27 cellular contexts compared by ENCODE assay signal in the genomic region with DNA sequence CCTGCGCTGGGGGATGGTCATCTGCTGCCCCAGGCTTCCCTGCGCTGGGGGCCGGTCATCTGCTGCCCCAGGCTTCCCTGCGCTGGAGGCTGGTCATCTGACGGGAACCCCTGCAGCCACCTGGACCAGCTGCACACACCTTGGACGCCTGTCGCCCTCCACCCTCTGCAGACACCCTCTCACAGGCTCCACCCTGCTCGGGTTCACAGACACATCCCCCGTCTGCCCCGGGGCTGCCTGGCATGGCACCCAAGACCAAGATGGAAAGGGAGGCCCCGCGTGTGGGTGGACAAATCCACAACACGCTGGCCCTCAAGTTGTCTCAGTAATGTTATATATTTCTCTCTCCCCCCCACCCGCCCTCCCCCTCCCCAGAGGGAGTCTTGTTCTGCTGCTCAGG.
"Had no signal": no experiment of that assay in that cellular context is flagged by ENCODE, and none has a peak within 500 bp of the region (broad histone marks: within the 10 kb centered on the region; RNA-seq: fewer than 3 reads in every experiment).

No MANE protein-coding gene starts in this region.

- H3K27me3 ChIP-seq: brain microvascular endothelial cell, esophagus muscularis mucosa, heart left ventricle, sigmoid colon, testis, upper lobe of left lung had no signal

- H3K27ac ChIP-seq: brain microvascular endothelial cell, esophagus muscularis mucosa, heart left ventricle, testis, upper lobe of left lung had no signal

- H3K36me3 Mint-ChIP-seq: memory B cell had no signal

- H3K36me3 ChIP-seq: esophagus muscularis mucosa, sigmoid colon, upper lobe of left lung had no signal

- H3K9me3 Mint-ChIP-seq: activated T-cell treated with anti-CD3 and anti-CD28 coated beads, Interleukin-2, amount 50 U/mL, for 4 hours; memory B cell; T-cell had no signal

- DNase-seq: activated CD4-positive, alpha-beta T cell treated with anti-CD3 and anti-CD28 coated beads for 1 hour; activated CD4-positive, alpha-beta T cell treated with anti-CD3 and anti-CD28 coated beads, Interleukin-2, amount 50 U/mL, for 1 hour; activated CD8-positive, alpha-beta memory T cell treated with anti-CD3 and anti-CD28 coated beads for 24 hours; activated CD8-positive, alpha-beta memory T cell treated with anti-CD3 and anti-CD28 coated beads, Interleukin-2, amount 50 U/mL, for 4 hours; activated naive CD4-positive, alpha-beta T cell treated with anti-CD3 and anti-CD28 coated beads, Interleukin-2, amount 50 U/mL, for 16 hours; activated T-cell treated with anti-CD3 and anti-CD28 coated beads, Interleukin-2, amount 50 U/mL, for 4 hours; anterior cingulate cortex; brain microvascular endothelial cell; caudate nucleus; effector memory CD4-positive, alpha-beta T cell; islet precursor cell; left colon; mucosa of descending colon; nucleus accumbens; sigmoid colon; stimulated activated CD4-positive, alpha-beta T cell treated with anti-CD3 and anti-CD28 coated beads, Interleukin-15, amount 100 ng/mL, for 24 hours; stimulated activated naive CD4-positive, alpha-beta T cell; T-cell; T-helper 9 cell; testis; upper lobe of left lung had no signal

- H3K4me3 Mint-ChIP-seq: activated T-cell treated with anti-CD3 and anti-CD28 coated beads, Interleukin-2, amount 50 U/mL, for 4 hours; memory B cell had no signal

- H3K27ac Mint-ChIP-seq: memory B cell had no signal

- H3K27me3 Mint-ChIP-seq: memory B cell, T-cell had no signal

- H3K4me3 ChIP-seq: esophagus muscularis mucosa, heart left ventricle, mucosa of descending colon, sigmoid colon, smooth muscle cell, testis, upper lobe of left lung had no signal

- H3K4me2 ChIP-seq: smooth muscle cell had no signal

- H3K9me3 ChIP-seq: esophagus muscularis mucosa, heart left ventricle, mucosa of descending colon, sigmoid colon, testis, upper lobe of left lung had no signal

- FAIRE-seq: colon, frontal cortex had no signal
